ENCODE assay signal across 1 cellular context in the genomic region with DNA sequence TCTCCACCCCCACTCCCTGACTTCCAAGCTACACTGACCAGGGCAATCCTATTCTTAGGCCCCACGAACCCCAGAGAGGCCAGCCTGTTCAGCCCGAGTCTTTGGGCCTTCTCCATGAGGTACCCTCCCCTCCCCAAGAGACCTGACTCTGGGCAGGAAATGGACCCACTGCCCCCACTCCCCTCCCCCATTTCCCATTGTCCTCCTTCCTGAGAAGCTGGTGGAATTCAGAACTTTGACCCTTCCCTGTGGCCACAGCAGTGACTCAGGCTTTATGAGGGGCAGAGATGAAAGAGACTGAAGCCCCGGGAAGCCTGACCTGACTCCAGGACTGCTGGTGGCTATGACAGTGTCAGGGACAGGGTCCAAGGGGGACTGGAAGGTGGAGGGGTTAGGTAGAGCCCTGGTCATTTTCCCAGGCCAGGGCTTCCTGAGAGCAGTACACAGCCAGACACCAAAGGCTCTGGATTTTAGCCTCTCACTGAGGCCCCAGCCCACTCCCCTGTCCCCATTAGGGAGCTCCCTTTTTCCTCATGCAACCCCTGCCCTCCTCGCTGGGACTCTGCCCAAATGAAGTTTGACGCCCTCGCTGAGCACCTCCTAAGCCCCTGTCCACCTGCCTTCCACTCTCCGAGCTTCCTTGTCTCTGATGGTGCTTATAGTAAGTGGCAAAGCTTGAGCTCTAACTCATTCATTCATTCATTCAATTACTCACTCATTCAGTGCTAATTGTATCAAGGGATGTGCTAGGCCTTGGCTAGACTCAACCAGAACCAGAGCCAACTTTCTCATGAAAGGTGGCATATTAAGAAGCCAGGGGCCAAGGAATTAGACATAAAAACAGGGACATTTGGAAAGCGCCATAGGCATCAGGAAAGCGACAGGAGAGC.
TF ChIP-seq lines count a peak whose summit lies in the region.

No MANE protein-coding gene starts in this region.

TF ChIP-seq in HepG2, 621 proteins besides CTCF, POLR2A, EP300 and RAD21 (continued from another document and continues in another):
- TF ChIP-seq ATF4 (CRISPR knock-in tag; IDR thresholded peaks at IDR 0.05) = peak in 1 of 2 experiments; percentile 65; a peak in 2 of 4 replicates
- TF ChIP-seq GFI1 (CRISPR knock-in tag; IDR thresholded peaks at IDR 0.05; ENCODE audit: borderline replicate concordance) = peak; percentile 42; the same call in 1 of the 2 replicates
- peak; percentile 94 for TF ChIP-seq PHF21A (CRISPR knock-in tag; IDR thresholded peaks at IDR 0.05)
- peak; percentile 51 for TF ChIP-seq PHF5A (CRISPR knock-in tag; IDR thresholded peaks at IDR 0.05; ENCODE audit: low read depth, unreplicated experiment)
- TF ChIP-seq ZEB1 (IDR thresholded peaks at IDR 0.05; ENCODE audit: insufficient replicate concordance, low read depth) = peak; percentile 45
- TF ChIP-seq SMAD1 (CRISPR knock-in tag; IDR thresholded peaks at IDR 0.05; ENCODE audit: borderline replicate concordance, low read depth) = 0 out of 2 replicates have a peak, but pooled peaks have one; percentile 69
- 0 out of 2 replicates have a peak, but pooled peaks have one; percentile 44 for TF ChIP-seq ZNF792 (CRISPR knock-in tag; IDR thresholded peaks at IDR 0.05)
- TF ChIP-seq ZC3H13 (CRISPR knock-in tag; IDR thresholded peaks at IDR 0.05) = peak; percentile 62; the same call in 1 of the 2 replicates
- peak; percentile 92 for TF ChIP-seq ZNF619 (CRISPR knock-in tag; IDR thresholded peaks at IDR 0.05)
- peak; percentile 65; the same call in 1 of the 2 replicates for TF ChIP-seq SMARCC2 (IDR thresholded peaks at IDR 0.05)
- no peak for TF ChIP-seq ZKSCAN5 (CRISPR knock-in tag; IDR thresholded peaks at IDR 0.05)
- TF ChIP-seq, protein P1, sequence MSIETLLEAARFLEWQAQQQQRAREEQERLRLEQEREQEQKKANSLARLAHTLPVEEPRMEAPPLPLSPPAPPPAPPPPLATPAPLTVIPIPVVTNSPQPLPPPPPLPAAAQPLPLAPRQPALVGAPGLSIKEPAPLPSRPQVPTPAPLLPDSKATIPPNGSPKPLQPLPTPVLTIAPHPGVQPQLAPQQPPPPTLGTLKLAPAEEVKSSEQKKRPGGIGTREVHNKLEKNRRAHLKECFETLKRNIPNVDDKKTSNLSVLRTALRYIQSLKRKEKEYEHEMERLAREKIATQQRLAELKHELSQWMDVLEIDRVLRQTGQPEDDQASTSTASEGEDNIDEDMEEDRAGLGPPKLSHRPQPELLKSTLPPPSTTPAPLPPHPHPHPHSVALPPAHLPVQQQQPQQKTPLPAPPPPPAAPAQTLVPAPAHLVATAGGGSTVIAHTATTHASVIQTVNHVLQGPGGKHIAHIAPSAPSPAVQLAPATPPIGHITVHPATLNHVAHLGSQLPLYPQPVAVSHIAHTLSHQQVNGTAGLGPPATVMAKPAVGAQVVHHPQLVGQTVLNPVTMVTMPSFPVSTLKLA (IDR thresholded peaks at IDR 0.05) = no peak
- TF ChIP-seq ZNF83 (CRISPR knock-in tag; IDR thresholded peaks at IDR 0.05; ENCODE audit: borderline replicate concordance) = 0 out of 2 replicates have a peak, but pooled peaks have one; percentile 11
- no peak for TF ChIP-seq ZNF670 (CRISPR knock-in tag; IDR thresholded peaks at IDR 0.05; ENCODE audit: borderline replicate concordance)
- TF ChIP-seq, protein P2, sequence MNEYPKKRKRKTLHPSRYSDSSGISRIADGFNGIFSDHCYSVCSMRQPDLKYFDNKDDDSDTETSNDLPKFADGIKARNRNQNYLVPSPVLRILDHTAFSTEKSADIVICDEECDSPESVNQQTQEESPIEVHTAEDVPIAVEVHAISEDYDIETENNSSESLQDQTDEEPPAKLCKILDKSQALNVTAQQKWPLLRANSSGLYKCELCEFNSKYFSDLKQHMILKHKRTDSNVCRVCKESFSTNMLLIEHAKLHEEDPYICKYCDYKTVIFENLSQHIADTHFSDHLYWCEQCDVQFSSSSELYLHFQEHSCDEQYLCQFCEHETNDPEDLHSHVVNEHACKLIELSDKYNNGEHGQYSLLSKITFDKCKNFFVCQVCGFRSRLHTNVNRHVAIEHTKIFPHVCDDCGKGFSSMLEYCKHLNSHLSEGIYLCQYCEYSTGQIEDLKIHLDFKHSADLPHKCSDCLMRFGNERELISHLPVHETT (CRISPR knock-in tag; conservative IDR thresholded peaks at IDR 0.05) = 0 out of 2 replicates have a peak, but pooled peaks have one; percentile 32
- TF ChIP-seq SMARCE1 (IDR thresholded peaks at IDR 0.05; ENCODE audit: borderline replicate concordance) = no peak; the same call in 1 of the 2 replicates
- TF ChIP-seq HNF4A (CRISPR knock-in tag; IDR thresholded peaks at IDR 0.05) = peak; percentile 96
- TF ChIP-seq ZBTB42 (CRISPR knock-in tag; IDR thresholded peaks at IDR 0.05) = no peak
- TF ChIP-seq KDM3A (CRISPR knock-in tag; IDR thresholded peaks at IDR 0.05; ENCODE audit: low read depth) = peak; percentile 77
- TF ChIP-seq, protein P3, sequence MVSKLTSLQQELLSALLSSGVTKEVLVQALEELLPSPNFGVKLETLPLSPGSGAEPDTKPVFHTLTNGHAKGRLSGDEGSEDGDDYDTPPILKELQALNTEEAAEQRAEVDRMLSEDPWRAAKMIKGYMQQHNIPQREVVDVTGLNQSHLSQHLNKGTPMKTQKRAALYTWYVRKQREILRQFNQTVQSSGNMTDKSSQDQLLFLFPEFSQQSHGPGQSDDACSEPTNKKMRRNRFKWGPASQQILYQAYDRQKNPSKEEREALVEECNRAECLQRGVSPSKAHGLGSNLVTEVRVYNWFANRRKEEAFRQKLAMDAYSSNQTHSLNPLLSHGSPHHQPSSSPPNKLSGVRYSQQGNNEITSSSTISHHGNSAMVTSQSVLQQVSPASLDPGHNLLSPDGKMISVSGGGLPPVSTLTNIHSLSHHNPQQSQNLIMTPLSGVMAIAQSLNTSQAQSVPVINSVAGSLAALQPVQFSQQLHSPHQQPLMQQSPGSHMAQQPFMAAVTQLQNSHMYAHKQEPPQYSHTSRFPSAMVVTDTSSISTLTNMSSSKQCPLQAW (CRISPR knock-in tag; IDR thresholded peaks at IDR 0.05) = peak; percentile 95
- TF ChIP-seq, protein P4, sequence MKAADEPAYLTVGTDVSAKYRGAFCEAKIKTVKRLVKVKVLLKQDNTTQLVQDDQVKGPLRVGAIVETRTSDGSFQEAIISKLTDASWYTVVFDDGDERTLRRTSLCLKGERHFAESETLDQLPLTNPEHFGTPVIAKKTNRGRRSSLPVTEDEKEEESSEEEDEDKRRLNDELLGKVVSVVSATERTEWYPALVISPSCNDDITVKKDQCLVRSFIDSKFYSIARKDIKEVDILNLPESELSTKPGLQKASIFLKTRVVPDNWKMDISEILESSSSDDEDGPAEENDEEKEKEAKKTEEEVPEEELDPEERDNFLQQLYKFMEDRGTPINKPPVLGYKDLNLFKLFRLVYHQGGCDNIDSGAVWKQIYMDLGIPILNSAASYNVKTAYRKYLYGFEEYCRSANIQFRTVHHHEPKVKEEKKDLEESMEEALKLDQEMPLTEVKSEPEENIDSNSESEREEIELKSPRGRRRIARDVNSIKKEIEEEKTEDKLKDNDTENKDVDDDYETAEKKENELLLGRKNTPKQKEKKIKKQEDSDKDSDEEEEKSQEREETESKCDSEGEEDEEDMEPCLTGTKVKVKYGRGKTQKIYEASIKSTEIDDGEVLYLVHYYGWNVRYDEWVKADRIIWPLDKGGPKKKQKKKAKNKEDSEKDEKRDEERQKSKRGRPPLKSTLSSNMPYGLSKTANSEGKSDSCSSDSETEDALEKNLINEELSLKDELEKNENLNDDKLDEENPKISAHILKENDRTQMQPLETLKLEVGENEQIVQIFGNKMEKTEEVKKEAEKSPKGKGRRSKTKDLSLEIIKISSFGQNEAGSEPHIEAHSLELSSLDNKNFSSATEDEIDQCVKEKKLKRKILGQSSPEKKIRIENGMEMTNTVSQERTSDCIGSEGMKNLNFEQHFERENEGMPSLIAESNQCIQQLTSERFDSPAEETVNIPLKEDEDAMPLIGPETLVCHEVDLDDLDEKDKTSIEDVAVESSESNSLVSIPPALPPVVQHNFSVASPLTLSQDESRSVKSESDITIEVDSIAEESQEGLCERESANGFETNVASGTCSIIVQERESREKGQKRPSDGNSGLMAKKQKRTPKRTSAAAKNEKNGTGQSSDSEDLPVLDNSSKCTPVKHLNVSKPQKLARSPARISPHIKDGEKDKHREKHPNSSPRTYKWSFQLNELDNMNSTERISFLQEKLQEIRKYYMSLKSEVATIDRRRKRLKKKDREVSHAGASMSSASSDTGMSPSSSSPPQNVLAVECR (CRISPR knock-in tag; IDR thresholded peaks at IDR 0.05; ENCODE audit: borderline replicate concordance) = peak; percentile 39; the same call in 1 of the 2 replicates
- TF ChIP-seq MXI1 (IDR thresholded peaks at IDR 0.05; ENCODE audit: borderline replicate concordance, low read depth, low read length) = peak; percentile 49; the same call in 1 of the 3 replicates
- no peak for TF ChIP-seq KMT2A (CRISPR knock-in tag; IDR thresholded peaks at IDR 0.05)
- TF ChIP-seq, protein P5, sequence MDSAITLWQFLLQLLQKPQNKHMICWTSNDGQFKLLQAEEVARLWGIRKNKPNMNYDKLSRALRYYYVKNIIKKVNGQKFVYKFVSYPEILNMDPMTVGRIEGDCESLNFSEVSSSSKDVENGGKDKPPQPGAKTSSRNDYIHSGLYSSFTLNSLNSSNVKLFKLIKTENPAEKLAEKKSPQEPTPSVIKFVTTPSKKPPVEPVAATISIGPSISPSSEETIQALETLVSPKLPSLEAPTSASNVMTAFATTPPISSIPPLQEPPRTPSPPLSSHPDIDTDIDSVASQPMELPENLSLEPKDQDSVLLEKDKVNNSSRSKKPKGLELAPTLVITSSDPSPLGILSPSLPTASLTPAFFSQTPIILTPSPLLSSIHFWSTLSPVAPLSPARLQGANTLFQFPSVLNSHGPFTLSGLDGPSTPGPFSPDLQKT (CRISPR knock-in tag; IDR thresholded peaks at IDR 0.05; ENCODE audit: borderline replicate concordance) = no peak
- TF ChIP-seq CERS6 (CRISPR knock-in tag; IDR thresholded peaks at IDR 0.05) = no peak
- peak; percentile 69; the same call in 1 of the 2 replicates for TF ChIP-seq ZNF607 (CRISPR knock-in tag; IDR thresholded peaks at IDR 0.05; ENCODE audit: borderline replicate concordance)
- no peak; the same call in 1 of the 2 replicates for TF ChIP-seq DNMT3B (CRISPR knock-in tag; conservative IDR thresholded peaks at IDR 0.05)
- TF ChIP-seq ZFX (CRISPR knock-in tag; IDR thresholded peaks at IDR 0.05; ENCODE audit: low read depth) = peak; percentile 85
- peak; percentile 92 for TF ChIP-seq ZNF24 (IDR thresholded peaks at IDR 0.05)
- peak; percentile 67 for TF ChIP-seq ZFY (CRISPR knock-in tag; IDR thresholded peaks at IDR 0.05)
- TF ChIP-seq THAP11 (CRISPR knock-in tag; IDR thresholded peaks at IDR 0.05) = peak; percentile 46; the same call in 1 of the 2 replicates
- TF ChIP-seq RFXAP (CRISPR knock-in tag; IDR thresholded peaks at IDR 0.05; ENCODE audit: borderline replicate concordance) = no peak; the same call in 1 of the 2 replicates
- TF ChIP-seq ZNF891 (CRISPR knock-in tag; IDR thresholded peaks at IDR 0.05) = peak; percentile 24; the same call in 1 of the 2 replicates
- TF ChIP-seq HIC2 (CRISPR knock-in tag; IDR thresholded peaks at IDR 0.05; ENCODE audit: low read depth) = peak; percentile 19; the same call in 1 of the 2 replicates
- TF ChIP-seq IKZF4 (CRISPR knock-in tag; IDR thresholded peaks at IDR 0.05; ENCODE audit: borderline replicate concordance, low read depth, not compliant biosample characterization) = no peak
- no peak for TF ChIP-seq TMF1 (CRISPR knock-in tag; IDR thresholded peaks at IDR 0.05; ENCODE audit: low read depth)
- 0 out of 2 replicates have a peak, but pooled peaks have one; percentile 34 for TF ChIP-seq HOMEZ (CRISPR knock-in tag; IDR thresholded peaks at IDR 0.05; ENCODE audit: low read depth)
- TF ChIP-seq ZNF7 (CRISPR knock-in tag; IDR thresholded peaks at IDR 0.05) = no peak
